ENCODE assay signal across 23 cellular contexts in the genomic region with DNA sequence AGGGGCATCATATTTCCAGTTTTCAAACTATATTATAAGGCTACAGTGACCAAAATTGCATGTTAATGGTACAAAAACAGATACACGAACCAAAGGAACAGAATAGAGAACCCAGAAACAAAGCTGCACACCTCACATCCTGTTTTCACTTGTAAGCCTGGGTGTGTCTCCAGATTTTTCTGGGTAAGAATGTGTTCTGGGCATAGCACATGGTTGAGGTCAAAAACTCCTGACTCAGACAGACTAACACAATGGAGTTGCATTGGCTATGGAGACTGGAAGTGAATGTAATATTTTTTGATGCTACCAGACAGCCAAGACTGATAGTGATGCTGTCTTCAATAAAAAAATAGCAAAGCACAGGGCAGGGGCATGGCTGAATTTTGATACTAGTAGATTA.
"Had no signal": no experiment of that assay in that cellular context is flagged by ENCODE, and none has a peak within 500 bp of the region (broad histone marks: within the 10 kb centered on the region; RNA-seq: fewer than 3 reads in every experiment).

No MANE protein-coding gene starts in this region.

- H3K36me3 ChIP-seq: esophagus squamous epithelium, pancreas, right lobe of liver, suprapubic skin, thyroid gland, uterus had no signal

- ATAC-seq: left cardiac atrium; left ventricle myocardium superior; pancreas; right lobe of liver; stimulated activated effector memory CD8-positive, alpha-beta T cell treated with anti-CD3 and anti-CD28 coated beads, Interleukin-12 subunit alpha, Interleukin-12 subunit beta, amount 100 ng/mL, for 72 hours; stimulated activated naive CD8-positive, alpha-beta T cell treated with anti-CD3 and anti-CD28 coated beads, Interleukin-15, Interleukin-2, amounts not matched to agents 100 U/mL and 50 U/mL, for 24 hours had no signal

- DNase-seq: effector memory CD4-positive, alpha-beta T cell; esophagus squamous epithelium; foreskin melanocyte; head of caudate nucleus; kidney; left cardiac atrium; left ventricle myocardium superior; mesenchymal stem cell; midbrain; naive B cell; occipital lobe; pancreas; right lobe of liver; stimulated activated CD4-positive, alpha-beta T cell treated with anti-CD3 and anti-CD28 coated beads, Interleukin-4, amount 100 ng/mL, for 1 hour; stimulated activated CD8-positive, alpha-beta memory T cell treated with anti-CD3 and anti-CD28 coated beads, Interleukin-4, amount 100 ng/mL, for 48 hours; stimulated activated naive CD8-positive, alpha-beta T cell treated with anti-CD3 and anti-CD28 coated beads, Interleukin-15, Interleukin-2, amounts not matched to agents 100 U/mL and 50 U/mL, for 24 hours; thyroid gland; uterus had no signal

- FAIRE-seq: endometrium, kidney, pancreas had no signal

- H3K27ac ChIP-seq: esophagus squamous epithelium, hepatocyte, pancreas, right lobe of liver, suprapubic skin, thyroid gland, uterus had no signal

- H3K27me3 ChIP-seq: esophagus squamous epithelium, hepatocyte, pancreas, right lobe of liver, suprapubic skin, thyroid gland, uterus had no signal

- H3K4me3 ChIP-seq: esophagus squamous epithelium, hepatocyte, lung, pancreas, right lobe of liver, suprapubic skin, thyroid gland, uterus had no signal
